35 cellular contexts compared by ENCODE assay signal in the genomic region with DNA sequence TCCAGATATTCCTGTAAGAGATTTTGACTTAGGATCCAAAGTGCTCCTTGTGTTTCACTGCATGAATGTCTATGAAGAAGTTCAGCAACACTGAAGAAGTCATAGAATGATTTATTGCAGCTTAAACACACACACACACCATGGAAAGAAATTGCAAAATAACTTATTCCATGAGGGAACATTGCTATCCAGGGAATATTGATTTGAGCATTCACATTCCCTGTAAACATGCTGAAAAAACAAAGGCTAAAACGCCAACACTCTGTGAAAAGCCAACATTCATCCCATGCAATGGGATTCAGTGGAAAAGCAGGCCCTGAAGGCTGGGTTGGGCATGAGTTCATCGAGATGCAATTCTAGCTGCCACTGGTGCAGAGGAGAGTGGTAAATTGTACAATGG.
"Had no signal": no experiment of that assay in that cellular context is flagged by ENCODE, and none has a peak within 500 bp of the region (broad histone marks: within the 10 kb centered on the region; RNA-seq: fewer than 3 reads in every experiment).

No MANE protein-coding gene starts in this region.

- H3K36me3 ChIP-seq: MG63 had no signal

- DNase-seq: Karpas-422, Kasumi-1, KBM-7, KG1, MG63, MM.1S, MV-4-11, NCI-H1048, NCI-H1092, NCI-H1092 treated with DMSO at 0.1 percent for 48 hours, NCI-H1105, NCI-H1105 treated with DMSO at 0.1 percent for 48 hours, NCI-H1417, NCI-H1417 treated with DMSO at 0.1 percent for 48 hours, NCI-H1436, NCI-H1436 treated with DMSO at 0.1 percent for 48 hours, NCI-H146, NCI-H1694, NCI-H1694 treated with DMSO at 0.1 percent for 48 hours, NCI-H187, NCI-H187 treated with DMSO at 0.1 percent for 48 hours, NCI-H1930, NCI-H2029, NCI-H2029 treated with DMSO at 0.1 percent for 48 hours, NCI-H2081, NCI-H2081 treated with DMSO at 0.1 percent for 48 hours, NCI-H2107, NCI-H2171, NCI-H2171 treated with DMSO at 0.1 percent for 48 hours, NCI-H2227 treated with DMSO at 0.1 percent for 48 hours, NCI-H226, NCI-H345, NCI-H446, NCI-H446 treated with DMSO at 0.1 percent for 48 hours had no signal

- H3K27ac ChIP-seq: KMS-11 had no signal

- H3K4me3 ChIP-seq: MG63 had no signal

- H3K9me3 ChIP-seq: MG63 had no signal
